8 cellular contexts compared by ENCODE assay signal in the genomic region with DNA sequence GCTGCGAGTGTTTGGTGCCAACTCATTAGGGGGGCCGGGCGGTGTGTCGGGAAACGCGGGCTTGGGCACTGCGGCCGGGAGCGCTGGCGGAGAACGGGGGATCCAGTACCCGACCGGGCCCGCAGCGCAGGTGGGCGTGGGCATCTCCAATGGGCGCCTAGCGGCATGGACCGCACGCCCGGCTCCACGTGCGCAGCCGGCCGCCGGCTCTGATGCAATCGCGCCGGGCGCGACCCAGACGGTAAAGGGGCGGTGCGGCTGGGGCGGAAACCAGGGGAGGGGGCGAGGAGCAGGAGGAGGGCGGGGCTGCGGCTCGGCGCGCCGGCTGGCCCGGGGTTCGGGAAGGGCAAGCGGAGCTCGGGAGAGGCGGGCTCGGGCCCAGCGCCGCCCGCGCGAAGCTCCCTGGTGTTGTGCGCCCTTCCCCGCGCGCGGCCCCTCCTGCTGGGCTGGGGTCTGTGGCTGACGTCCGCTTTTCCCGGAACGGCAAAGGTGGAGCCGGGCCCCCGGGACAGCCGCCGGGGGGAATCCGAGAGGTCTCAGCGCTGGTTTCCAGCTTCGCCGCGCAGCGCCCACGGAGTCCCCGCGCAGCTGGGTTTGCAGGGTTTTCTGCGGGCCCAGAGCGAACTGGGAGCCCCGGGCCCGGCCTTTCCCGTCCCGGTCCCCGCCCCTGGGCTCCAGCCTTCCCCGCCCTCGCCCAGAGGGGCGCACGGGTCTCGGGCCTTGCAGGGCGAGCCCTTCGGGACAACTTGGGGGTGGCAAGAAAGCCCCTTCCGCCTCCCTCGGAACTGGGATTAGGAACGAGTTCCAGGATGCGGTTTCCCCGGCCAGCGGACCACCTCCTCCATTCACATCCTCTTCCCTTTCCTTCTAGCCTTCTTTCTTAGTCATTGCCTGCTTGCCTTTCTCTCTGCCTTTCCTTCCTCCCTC. TPM values are rescaled to one million over a fixed set of nuclear protein-coding genes. Genes with fewer than 3 reads are reported as not detected.
A peak's percentile ranks its signal among the peaks of the same experiment; 100 is the strongest.
DNase-seq lines count a peak whose midpoint lies in the region; ATAC-seq and TF ChIP-seq lines count a peak whose summit lies in the region.

No MANE protein-coding gene starts in this region.

- in situ Hi-C loops in SK-MEL-5 (cut with HindIII; ENCODE audit: low pct_unique_long_range_greater_than_20kb, low sequenced_read_pairs), result no loop called here

- peak; percentile 92 for DNase-seq in EH (ENCODE audit: low read depth)
- peak; percentile 86 for DNase-seq in SK-MEL-5 (ENCODE audit: low read depth, low spot score)
- DNase-seq in activated naive CD4-positive, alpha-beta T cell treated with anti-CD3 and anti-CD28 coated beads for 36 hours, result peak; percentile 88
- peak; percentile 59 for DNase-seq in occipital lobe (lab: John Stamatoyannopoulos, UW)
- DNase-seq in suprapubic skin (ENCODE audit: low spot score in 2 of 2), result peak; percentile 83 to 89

- H3K27me3 Mint-ChIP-seq in activated naive CD4-positive, alpha-beta T cell treated with anti-CD3 and anti-CD28 coated beads for 36 hours (ENCODE audit: low read depth), result peaks cover 15% of the 10 kb centered on the region

- no peaks in the 10 kb centered on the region for H3K36me3 ChIP-seq in KMS-11 (ENCODE audit: insufficient read depth)
- H3K36me3 ChIP-seq in gastroesophageal sphincter, result no peaks in the 10 kb centered on the region
- H3K36me3 ChIP-seq in suprapubic skin, result no peaks in the 10 kb centered on the region

- peak overlapping the region; percentile 78 for H3K4me2 ChIP-seq in KMS-11

- peak overlapping the region; percentile 91 for H3K27ac Mint-ChIP-seq in activated naive CD4-positive, alpha-beta T cell treated with anti-CD3 and anti-CD28 coated beads for 36 hours

- H3K9me3 ChIP-seq in gastroesophageal sphincter, result no peaks in the 10 kb centered on the region
- no peaks in the 10 kb centered on the region for H3K9me3 ChIP-seq in suprapubic skin

- ATAC-seq in GM21737 (IDR thresholded peaks at IDR 0.05; ENCODE audit: unreplicated experiment) (peak; percentile 80), gastroesophageal sphincter (peak; percentile 86)

- no peaks in the 10 kb centered on the region for H3K27me3 ChIP-seq in KMS-11 (ENCODE audit: insufficient read depth, low read depth)
- no peaks in the 10 kb centered on the region for H3K27me3 ChIP-seq in gastroesophageal sphincter
- no peaks in the 10 kb centered on the region for H3K27me3 ChIP-seq in suprapubic skin

- H3K9ac ChIP-seq in KMS-11, result peak overlapping the region; percentile 93

- CTCF ChIA-PET in activated naive CD4-positive, alpha-beta T cell treated with anti-CD3 and anti-CD28 coated beads for 36 hours (lab: Charles Lee), result interaction anchor here (1.1 to 1.4 kb wide), 4 partner anchors 10 to 217 kb away, joined by 3 to 5 read pairs (median 4); no protein-coding TSS in a partner anchor

- H3K4me3 ChIP-seq in KMS-11 (IDR thresholded peaks at IDR 0.05; ENCODE audit: insufficient read depth, low read depth, low read length) (no peak overlapping the region), gastroesophageal sphincter (peak overlapping the region; percentile 41 to 74), suprapubic skin (peak overlapping the region; percentile 68)

- peak overlapping the region; percentile 82 for H3K27ac ChIP-seq in KMS-11
- peak overlapping the region in 3 of 4 donors; percentile 83 to 93 (median 85) for H3K27ac ChIP-seq in gastroesophageal sphincter
- H3K27ac ChIP-seq in suprapubic skin, result peak overlapping the region; percentile 85

- TF ChIP-seq CTCF in KMS-11 (conservative IDR thresholded peaks at IDR 0.05; ENCODE audit: low read depth, low read length) (no peak), gastroesophageal sphincter (IDR thresholded peaks at IDR 0.05) (no peak), suprapubic skin (IDR thresholded peaks at IDR 0.05) (no peak)

- peaks cover 17% of the 10 kb centered on the region for H3K36me3 Mint-ChIP-seq in activated naive CD4-positive, alpha-beta T cell treated with anti-CD3 and anti-CD28 coated beads for 36 hours (ENCODE audit: low read depth)

- no peaks in the 10 kb centered on the region for H4K20me1 ChIP-seq in KMS-11 (ENCODE audit: insufficient read depth)

- H2AFZ ChIP-seq in KMS-11 (ENCODE audit: low read depth), result peak overlapping the region; percentile 57

- peaks cover 45% of the 10 kb centered on the region for H3K79me2 ChIP-seq in KMS-11 (ENCODE audit: insufficient read depth, low read depth)

- H3K9me3 Mint-ChIP-seq in activated naive CD4-positive, alpha-beta T cell treated with anti-CD3 and anti-CD28 coated beads for 36 hours, result no peaks in the 10 kb centered on the region

- TF ChIP-seq POLR2A in gastroesophageal sphincter (IDR thresholded peaks at IDR 0.05) (peak in 1 of 2 donors; percentile 33), suprapubic skin (IDR thresholded peaks at IDR 0.05) (peak in 1 of 2 donors; percentile 9)

- no peak for TF ChIP-seq EP300 in gastroesophageal sphincter (IDR thresholded peaks at IDR 0.05)
- TF ChIP-seq EP300 in suprapubic skin (IDR thresholded peaks at IDR 0.05), result no peak

- peak overlapping the region; percentile 96 for H3K4me3 Mint-ChIP-seq in activated naive CD4-positive, alpha-beta T cell treated with anti-CD3 and anti-CD28 coated beads for 36 hours

- H3K4me1 ChIP-seq in KMS-11 (ENCODE audit: low read depth, poor library complexity, severe bottlenecking) (peaks cover 13% of the 10 kb centered on the region), gastroesophageal sphincter (peaks cover 0 to 22% (median 4%) of the 10 kb centered on the region in 3 donors), suprapubic skin (peaks cover 17% of the 10 kb centered on the region)

- intact Hi-C loops in activated naive CD4-positive, alpha-beta T cell treated with anti-CD3 and anti-CD28 coated beads for 36 hours (cut with micrococcal nuclease), result loop anchor here (1.0 to 2.0 kb wide), 3 partner anchors 448 to 1116 kb away; a partner anchor contains a TSS

- 1 to 6% methylated on average over 7 to 15 of the region's 95 CpGs for WGBS in gastroesophageal sphincter (ENCODE audit: low coverage in 1 of 2), 2 donors
- 3% methylated on average over 20 of the region's 95 CpGs for WGBS in suprapubic skin

- H3K4me1 Mint-ChIP-seq in activated naive CD4-positive, alpha-beta T cell treated with anti-CD3 and anti-CD28 coated beads for 36 hours (ENCODE audit: low read depth), result peaks cover 30% of the 10 kb centered on the region

RNA-seq across cellular contexts. Expression of a gene that starts 0.9 kb away (rescaled TPM):
- total RNA-seq in SK-MEL-5 (2014; rRNA removed; shearing (Covaris generic)), result 32.0 and 32.9 TPM in 2 replicates
- 58.3 and 81.6 TPM in 2 replicates for polyA plus RNA-seq in SK-MEL-5 (2015; cell fraction: cytosol; rRNA removed)
- 57.5 and 58.6 TPM in 2 replicates for polyA plus RNA-seq in SK-MEL-5 (2015; cell fraction: nucleus; rRNA removed)
- total RNA-seq in activated naive CD4-positive, alpha-beta T cell treated with anti-CD3 and anti-CD28 coated beads for 36 hours, result 100 to 1,000 TPM; 181 to 194 TPM
- total RNA-seq in gastroesophageal sphincter (10 to 100 TPM in 1 of 4 donors, 1 to 10 TPM in 3; 1.2 to 10.8 (median 4.0) TPM), occipital lobe (18.4 TPM), suprapubic skin (1 to 10 TPM; 3.0 to 9.4 (median 5.2) TPM)
